Comparison of ENCODE assay signal across 8 cellular contexts in the genomic region with DNA sequence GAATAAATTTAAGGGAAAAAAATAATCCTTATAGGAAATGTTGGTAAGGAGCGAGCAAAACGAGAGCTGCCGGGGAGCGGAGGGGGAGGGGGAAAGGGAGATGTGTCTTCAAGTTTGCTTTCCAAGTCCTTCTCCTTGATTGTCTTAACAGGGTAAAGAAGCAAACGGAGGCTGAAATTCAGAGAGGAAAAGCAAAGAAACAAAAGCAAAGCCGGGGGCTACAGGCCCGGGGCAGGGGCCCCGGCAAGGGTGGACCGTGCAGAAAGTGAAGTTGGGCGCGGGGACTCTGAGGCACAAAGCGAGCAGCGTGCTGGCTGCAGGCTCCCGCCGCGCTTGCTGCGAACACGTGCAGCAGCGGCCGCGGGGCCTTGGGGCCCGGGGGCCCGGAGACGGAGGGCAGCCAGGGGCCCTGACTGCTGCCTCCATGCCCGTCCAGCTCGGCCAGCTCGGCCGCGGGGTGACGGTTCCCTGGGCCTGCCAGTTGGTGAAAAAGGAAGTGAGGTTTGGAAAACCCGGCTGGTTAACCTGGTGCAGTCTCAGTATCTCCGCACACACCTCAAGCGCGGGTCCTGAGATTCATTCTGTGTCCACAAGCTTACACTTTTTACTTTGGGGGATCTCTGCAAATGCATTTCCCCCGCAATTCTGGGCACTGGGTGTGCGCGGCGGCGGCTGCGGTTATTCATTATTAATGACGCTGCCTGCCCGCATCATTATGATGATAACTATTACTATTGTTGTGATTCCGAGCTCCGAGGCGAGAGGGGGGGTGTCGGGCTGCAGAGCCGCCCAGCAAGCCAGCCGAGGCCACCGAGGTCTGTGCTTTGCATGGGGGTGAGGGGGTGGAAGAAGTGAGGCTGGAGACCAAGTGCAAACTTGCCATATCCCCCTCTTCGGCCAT. TPM values are rescaled to one million over a fixed set of nuclear protein-coding genes. Genes with fewer than 3 reads are reported as not detected.
DNase-seq lines count a peak whose midpoint lies in the region; TF ChIP-seq lines count a peak whose summit lies in the region.

No MANE protein-coding gene starts in this region.

- H3K4me1 ChIP-seq in stomach: peaks cover 33 to 86% (median 63%) of the 10 kb centered on the region in 4 donors

- TF ChIP-seq EP300 in stomach (IDR thresholded peaks at IDR 0.05): no peak

- TF ChIP-seq CTCF in astrocyte of the cerebellum (IDR thresholded peaks at IDR 0.05; ENCODE audit: low read depth, low read length, missing control alignments): no peak
- no peak for TF ChIP-seq CTCF in stomach (IDR thresholded peaks at IDR 0.05)

- H3K4me3 ChIP-seq in astrocyte of the cerebellum (ENCODE audit: low read depth, low read length): peak overlapping the region; percentile 84
- H3K4me3 ChIP-seq in stomach: peak overlapping the region; percentile 65 to 90 (median 82)

- intact Hi-C loops in stomach (cut with DNase I; ENCODE audit: low total_unique reads): no loop called here

- 1 to 2% (median 1%) methylated on average over 40 to 50 of the region's 50 CpGs for WGBS in stomach, 5 donors

- TF ChIP-seq POLR2A in GM19099 (IDR thresholded peaks at IDR 0.05; ENCODE audit: extremely low read depth, insufficient read length, low read depth) (peak; percentile 37), stomach (IDR thresholded peaks at IDR 0.05) (no peak)

- no peaks in the 10 kb centered on the region for H3K36me3 ChIP-seq in stomach

- H3K27ac ChIP-seq in stomach: peak overlapping the region; percentile 75 to 88 (median 83)

- DNase-seq in COR-L47 (lab: John Stamatoyannopoulos, UW) (peak; percentile 50), NCI-H1092 treated with DMSO at 0.1 percent for 48 hours (lab: John Stamatoyannopoulos, UW) (peak; percentile 66), astrocyte of the cerebellum (ENCODE audit: low read depth) (no peak), kidney glomerular epithelial cell (lab: John Stamatoyannopoulos, UW) (peak; percentile 61), stomach (no peak), ACHN (no peak)
- no peak for DNase-seq in stimulated activated CD4-positive, alpha-beta T cell treated with anti-CD3 and anti-CD28 coated beads, Interleukin-2, amount 100 ng/mL, for 48 hours

- in situ Hi-C loops in astrocyte of the cerebellum (cut with HindIII; ENCODE audit: low sequenced_read_pairs): no loop called here
- in situ Hi-C loops in ACHN (cut with HindIII; ENCODE audit: low pct_ligation_motif_present, low pct_unique_long_range_greater_than_20kb, low sequenced_read_pairs): no loop called here

- peaks cover 6 to 82% (median 52%) of the 10 kb centered on the region in 3 donors for H3K27me3 ChIP-seq in stomach

- H3K9me3 ChIP-seq in stomach: no peaks in the 10 kb centered on the region

RNA-seq across cellular contexts. Expression of a gene that starts 4.0 kb away (rescaled TPM):
- total RNA-seq in stomach: 10 to 100 TPM in 4 of 5 donors, 1 to 10 TPM in 1; 6.8 to 27.4 (median 18.0) TPM
- 10 to 100 TPM in 1 of 3 donors, 1 to 10 TPM in 2; 1.2 to 15.2 (median 4.2) TPM for polyA plus RNA-seq in stomach

Comparison
In these comparisons a context has a peak if more than half of its experiments do, and no peak if none do; other contexts are left out.
1. DNase-seq: peak in COR-L47 (single experiment), NCI-H1092 treated with DMSO at 0.1 percent for 48 hours (single experiment) and kidney glomerular epithelial cell (single experiment); none in astrocyte of the cerebellum (single experiment), stomach (single experiment), ACHN (single experiment) and stimulated activated CD4-positive, alpha-beta T cell treated with anti-CD3 and anti-CD28 coated beads, Interleukin-2, amount 100 ng/mL, for 48 hours (0 of 2).